Comparison of ENCODE assay signal across 8 cellular contexts in genomic region chr10:82254237-82254636, GRCh38.
"Had no signal": no experiment of that assay in that cellular context is flagged by ENCODE, and none has a peak within 500 bp of the region (broad histone marks: within the 10 kb centered on the region; RNA-seq: fewer than 3 reads in every experiment).

No MANE protein-coding gene starts in this region.

- DNase-seq: GDM1, GF-D8 had no signal

- ATAC-seq: GM12878 had no signal

- H3K4me3 ChIP-seq: GM12878 had no signal

- FAIRE-seq: G401.6, GM12878, GM12891, GM12892, GM18507, GM19239 had no signal
